Comparison of ENCODE assay signal across 15 cellular contexts in the genomic region with DNA sequence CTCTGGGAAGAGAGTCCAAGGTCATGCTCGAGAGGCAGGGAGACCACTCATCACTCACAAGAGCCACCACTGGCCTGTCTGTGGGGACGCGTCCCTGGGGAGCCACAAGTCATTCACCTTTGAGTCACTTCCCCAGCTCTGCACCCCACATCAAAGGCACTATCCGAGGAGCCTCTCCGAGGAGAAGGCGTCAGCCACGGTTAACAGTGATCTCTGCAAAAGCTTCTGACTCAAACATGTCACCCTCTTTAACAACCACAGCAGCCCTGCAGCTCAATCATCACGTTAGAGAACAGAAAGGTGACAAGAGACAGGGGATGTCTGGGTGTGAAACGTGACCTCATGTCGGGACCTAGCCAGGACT. TPM values are rescaled to one million over a fixed set of nuclear protein-coding genes. Genes with fewer than 3 reads are reported as not detected.
DNase-seq lines count a peak whose midpoint lies in the region; ATAC-seq lines count a peak whose summit lies in the region.
"Had no signal": no experiment of that assay in that cellular context is flagged by ENCODE, and none has a peak within 500 bp of the region (broad histone marks: within the 10 kb centered on the region; RNA-seq: fewer than 3 reads in every experiment).

No MANE protein-coding gene starts in this region.

- H3K4me3 Mint-ChIP-seq in activated naive CD8-positive, alpha-beta T cell treated with anti-CD3 and anti-CD28 coated beads for 36 hours, result no peak overlapping the region

- no peak overlapping the region for H3K27ac Mint-ChIP-seq in activated naive CD8-positive, alpha-beta T cell treated with anti-CD3 and anti-CD28 coated beads for 36 hours

- H3K36me3 Mint-ChIP-seq in activated naive CD8-positive, alpha-beta T cell treated with anti-CD3 and anti-CD28 coated beads for 36 hours, result peaks cover 20% of the 10 kb centered on the region

- peaks cover 9% of the 10 kb centered on the region for H3K4me1 Mint-ChIP-seq in activated naive CD8-positive, alpha-beta T cell treated with anti-CD3 and anti-CD28 coated beads for 36 hours

- H3K27me3 Mint-ChIP-seq in activated naive CD8-positive, alpha-beta T cell treated with anti-CD3 and anti-CD28 coated beads for 36 hours, result no peaks in the 10 kb centered on the region

- DNase-seq in T-helper 2 cell (peak in 3 of 5 experiments; percentile 56 to 94 (median 79)), DMS153 (lab: John Stamatoyannopoulos, UW) (no peak), NCI-H526 treated with DMSO at 0.1 percent for 48 hours (lab: John Stamatoyannopoulos, UW) (no peak), HK-2 (ENCODE audit: unreplicated experiment) (no peak)
- DNase-seq in activated naive CD8-positive, alpha-beta T cell treated with anti-CD3 and anti-CD28 coated beads for 36 hours, result peak; percentile 26
- DNase-seq in stimulated activated CD4-positive, alpha-beta T cell treated with anti-CD3 and anti-CD28 coated beads, Interleukin-4, amount 100 ng/mL, for 1 hour, result peak; percentile 26
- DNase-seq: foreskin keratinocyte, islet precursor cell, NCI-H1436, NCI-H510A, RPMI8226 had no signal

- no peaks in the 10 kb centered on the region for H3K9me3 Mint-ChIP-seq in activated naive CD8-positive, alpha-beta T cell treated with anti-CD3 and anti-CD28 coated beads for 36 hours

- ATAC-seq in GM19351 (IDR thresholded peaks at IDR 0.05; ENCODE audit: unreplicated experiment), result peak; percentile 93
- ATAC-seq: foreskin keratinocyte had no signal

RNA-seq across cellular contexts. Expression of gene LRRC47, which starts 9.0 kb away (rescaled TPM):
- total RNA-seq in activated naive CD8-positive, alpha-beta T cell treated with anti-CD3 and anti-CD28 coated beads for 36 hours, result 10 to 100 TPM; 47.5 to 57.5 TPM

RNA-seq across cellular contexts. Expression of gene SMIM1, which starts 14.8 kb away (rescaled TPM):
- total RNA-seq in activated naive CD8-positive, alpha-beta T cell treated with anti-CD3 and anti-CD28 coated beads for 36 hours, result 1 to 10 TPM; 1.5 to 1.8 TPM
- total RNA-seq: temporal lobe had no signal

RNA-seq across cellular contexts. Expression of gene CCDC27, which starts 35.1 kb away (rescaled TPM):
- not detected for total RNA-seq in activated naive CD8-positive, alpha-beta T cell treated with anti-CD3 and anti-CD28 coated beads for 36 hours
- total RNA-seq: aorta, foreskin keratinocyte, renal cortical epithelial cell, temporal lobe had no signal

Comparison
In these comparisons a context has a peak if more than half of its experiments do, and no peak if none do; other contexts are left out.
1. DNase-seq: peak in T-helper 2 cell (3 of 5), activated naive CD8-positive, alpha-beta T cell treated with anti-CD3 and anti-CD28 coated beads for 36 hours (single experiment) and stimulated activated CD4-positive, alpha-beta T cell treated with anti-CD3 and anti-CD28 coated beads, Interleukin-4, amount 100 ng/mL, for 1 hour (single experiment); none in DMS153 (single experiment), NCI-H526 treated with DMSO at 0.1 percent for 48 hours (single experiment) and HK-2 (single experiment).